In genomic region chr2:54227798-54228197, GRCh38 we compare ENCODE assay signal across 1 cellular context.
TF ChIP-seq lines count a peak whose summit lies in the region.

No MANE protein-coding gene starts in this region.

TF ChIP-seq in GM12878, 131 proteins besides CTCF, POLR2A, EP300 and RAD21 (continued from another document):
- no peak for TF ChIP-seq ATF2 (IDR thresholded peaks at IDR 0.05; ENCODE audit: low read length)
- no peak for TF ChIP-seq SMAD1 (IDR thresholded peaks at IDR 0.05; ENCODE audit: low read depth, partially characterized antibody)
- TF ChIP-seq MXI1 (IDR thresholded peaks at IDR 0.05; ENCODE audit: low read depth, low read length) = no peak
- no peak for TF ChIP-seq NFXL1 (IDR thresholded peaks at IDR 0.05; ENCODE audit: borderline replicate concordance)
- TF ChIP-seq NR2F1 (conservative IDR thresholded peaks at IDR 0.05) = no peak
- no peak for TF ChIP-seq RCOR1 (conservative IDR thresholded peaks at IDR 0.05; ENCODE audit: low read depth, low read length)
- TF ChIP-seq ZBTB40 (IDR thresholded peaks at IDR 0.05; ENCODE audit: borderline replicate concordance) = no peak
- TF ChIP-seq NR2C1 (IDR thresholded peaks at IDR 0.05) = no peak
- TF ChIP-seq PAX8 (IDR thresholded peaks at IDR 0.05) = no peak
- no peak for TF ChIP-seq SREBF2 (IDR thresholded peaks at IDR 0.05; ENCODE audit: low read length)
- TF ChIP-seq CHD4 (IDR thresholded peaks at IDR 0.05) = no peak
- no peak for TF ChIP-seq PAX5 (IDR thresholded peaks at IDR 0.05; ENCODE audit: borderline replicate concordance, low read depth, low read length)
- TF ChIP-seq TCF3 (IDR thresholded peaks at IDR 0.05; ENCODE audit: borderline replicate concordance, insufficient read depth, low read depth, low read length) = no peak
- TF ChIP-seq ZNF207 (IDR thresholded peaks at IDR 0.05; ENCODE audit: borderline replicate concordance) = no peak
- no peak for TF ChIP-seq ESRRA (IDR thresholded peaks at IDR 0.05; ENCODE audit: low read length)
